Comparison of ENCODE assay signal across 9 cellular contexts in genomic region chr1:45327644-45328515, GRCh38. TPM values are rescaled to one million over a fixed set of nuclear protein-coding genes. Genes with fewer than 3 reads are reported as not detected.
A peak's percentile ranks its signal among the peaks of the same experiment; 100 is the strongest.
DNase-seq lines count a peak whose midpoint lies in the region; ATAC-seq and TF ChIP-seq lines count a peak whose summit lies in the region.
"Had no signal": no experiment of that assay in that cellular context is flagged by ENCODE, and none has a peak within 500 bp of the region (broad histone marks: within the 10 kb centered on the region; RNA-seq: fewer than 3 reads in every experiment).

No MANE protein-coding gene starts in this region.

- TF ChIP-seq POLR2A in sigmoid colon (IDR thresholded peaks at IDR 0.05) = no peak

- H3K27ac ChIP-seq in colonic mucosa (no peak overlapping the region), sigmoid colon (no peak overlapping the region)
- H3K27ac ChIP-seq: upper lobe of right lung had no signal

- H3K36me3 ChIP-seq in colonic mucosa (no peaks in the 10 kb centered on the region), sigmoid colon (peaks cover 1 to 41% (median 19%) of the 10 kb centered on the region in 4 donors)

- peak; percentile 23 for DNase-seq in NK-92 treated with Interleukin-12 subunit alpha and Interleukin-12 subunit beta, amount 100 ng/mL, for 24 hours (lab: John Stamatoyannopoulos, UW)
- DNase-seq in NK-92 (lab: John Stamatoyannopoulos, UW; ENCODE audit: unreplicated experiment) (no peak), NAMALWA (ENCODE audit: low spot score) (peak; percentile 67), colonic mucosa (no peak), sigmoid colon (no peak), amniotic stem cell (lab: John Stamatoyannopoulos, UW) (no peak)
- DNase-seq: upper lobe of right lung had no signal

- H3K27me3 ChIP-seq in colonic mucosa (no peaks in the 10 kb centered on the region), sigmoid colon (peaks cover 0 to 7% (median 0%) of the 10 kb centered on the region in 3 donors)
- H3K27me3 ChIP-seq: upper lobe of right lung had no signal

- H3K9me3 ChIP-seq in colonic mucosa (no peaks in the 10 kb centered on the region), sigmoid colon (no peaks in the 10 kb centered on the region)
- H3K9me3 ChIP-seq: upper lobe of right lung had no signal

- H3K4me3 ChIP-seq in colonic mucosa (peak overlapping the region; percentile 66), sigmoid colon (peak overlapping the region in 3 of 4 donors; percentile 49 to 57 (median 56))

- intact Hi-C loops in colonic mucosa (cut with DNase I) (no loop called here), sigmoid colon (cut with DNase I) (no loop called here)

- peak overlapping the region; percentile 77 to 79 for H3K9ac ChIP-seq in colonic mucosa (ENCODE audit: low read depth in 2 of 2, low read length in 2 of 2)

- TF ChIP-seq CTCF in colonic mucosa (IDR thresholded peaks at IDR 0.05) = no peak
- no peak for TF ChIP-seq CTCF in sigmoid colon (IDR thresholded peaks at IDR 0.05)

- H3K4me1 ChIP-seq in colonic mucosa (peaks cover 13% of the 10 kb centered on the region), sigmoid colon (peaks cover 0 to 17% (median 15%) of the 10 kb centered on the region in 4 donors)

- WGBS in sigmoid colon, 2 donors = 42 to 56% methylated on average over 19 of the region's 19 CpGs

- no peak for TF ChIP-seq EP300 in sigmoid colon (IDR thresholded peaks at IDR 0.05)

- ATAC-seq in HG02981 (IDR thresholded peaks at IDR 0.05; ENCODE audit: unreplicated experiment) (no peak), HG02571 (IDR thresholded peaks at IDR 0.05; ENCODE audit: unreplicated experiment) (no peak)

RNA-seq across cellular contexts. Expression of gene HPDL, which starts 1.2 kb away (rescaled TPM):
- total RNA-seq in colonic mucosa (10 to 100 TPM in 1 of 2 donors, 1 to 10 TPM in 1; 4.3 to 29.3 TPM), sigmoid colon (under 1 TPM in 1 of 4 donors, not detected in 3; 0.95 TPM)
- polyA plus RNA-seq in sigmoid colon = 10 to 100 TPM in 2 of 3 donors, 1 to 10 TPM in 1; 4.9 to 15.7 (median 11.4) TPM
- total RNA-seq: upper lobe of right lung had no signal

RNA-seq across cellular contexts. Expression of gene TOE1, which starts 12.1 kb away (rescaled TPM):
- total RNA-seq in colonic mucosa (10 to 100 TPM; 10.1 to 20.5 TPM), sigmoid colon (10 to 100 TPM in 1 of 4 donors, 1 to 10 TPM in 3; 7.1 to 10.5 (median 7.3) TPM)
- polyA plus RNA-seq in sigmoid colon = 10 to 100 TPM; 11.4 to 12.9 (median 12.0) TPM

RNA-seq across cellular contexts. Expression of gene MUTYH, which starts 12.4 kb away (rescaled TPM):
- total RNA-seq in colonic mucosa (10 to 100 TPM; 17.0 to 65.0 TPM), sigmoid colon (10 to 100 TPM; 15.7 to 22.8 (median 19.2) TPM)
- polyA plus RNA-seq in sigmoid colon = 10 to 100 TPM; 22.4 to 24.6 (median 23.7) TPM

Comparison
In these comparisons a context has a peak if more than half of its experiments do, and no peak if none do; other contexts are left out.
1. DNase-seq: peak in NK-92 treated with Interleukin-12 subunit alpha and Interleukin-12 subunit beta, amount 100 ng/mL, for 24 hours (single experiment) and NAMALWA (single experiment); none in NK-92 (single experiment), colonic mucosa (single experiment), sigmoid colon (single experiment) and amniotic stem cell (single experiment).